In the genomic region with DNA sequence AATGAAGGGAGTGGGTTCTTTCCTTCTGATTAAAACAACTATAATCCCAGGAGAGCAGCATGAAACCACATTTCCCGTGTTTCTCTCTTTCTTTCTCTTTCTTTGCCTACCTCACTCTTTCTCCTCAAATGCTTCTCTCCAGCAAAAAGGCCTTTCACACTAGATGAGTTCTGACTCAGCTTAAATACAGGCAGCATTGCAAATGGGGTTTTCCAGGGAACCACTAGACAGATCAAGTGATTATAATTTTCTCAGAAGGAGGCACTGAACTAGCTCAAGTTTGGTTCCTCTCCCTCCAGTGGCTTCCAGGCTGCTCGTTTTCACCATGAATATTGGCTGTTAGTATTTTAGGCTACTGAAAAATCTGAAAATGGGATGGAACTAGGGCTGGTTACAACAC, we compare ENCODE assay signal across 33 cellular contexts.
DNase-seq lines count a peak whose midpoint lies in the region; ATAC-seq and TF ChIP-seq lines count a peak whose summit lies in the region.
"Had no signal": no experiment of that assay in that cellular context is flagged by ENCODE, and none has a peak within 500 bp of the region (broad histone marks: within the 10 kb centered on the region; RNA-seq: fewer than 3 reads in every experiment).

No MANE protein-coding gene starts in this region.

- H3K27ac Mint-ChIP-seq in activated CD4-positive, alpha-beta memory T cell treated with anti-CD3 and anti-CD28 coated beads for 36 hours = no peak overlapping the region
- H3K27ac Mint-ChIP-seq: activated naive CD8-positive, alpha-beta T cell treated with anti-CD3 and anti-CD28 coated beads, Interleukin-2, amount 50 U/mL, for 24 hours; activated T-cell treated with anti-CD3 and anti-CD28 coated beads, Interleukin-2, amount 50 U/mL, for 72 hours; CD8-positive, alpha-beta T cell; IgD-negative memory B cell; immature natural killer cell; naive thymus-derived CD8-positive, alpha-beta T cell; progenitor cell of endocrine pancreas; stimulated activated naive CD8-positive, alpha-beta T cell treated with anti-CD3 and anti-CD28 coated beads, Interleukin-15, amount 100 ng/mL, for 72 hours; T-helper 1 cell treated with Interleukin-12 subunit alpha and Interleukin-12 subunit beta and Interleukin-4 antibody, amounts not matched to agents 30 μg/mL and 1 μg/mL, for 36 hours had no signal

- CTCF ChIA-PET in activated CD4-positive, alpha-beta memory T cell treated with anti-CD3 and anti-CD28 coated beads for 36 hours (lab: Charles Lee) = interaction anchor here (0.6 kb wide), 1 partner anchor 365 kb away, joined by 3 read pairs; no protein-coding TSS in a partner anchor

- DNase-seq in OCI-M1 (lab: John Stamatoyannopoulos, UW) (peak; percentile 79), dedifferentiated amniotic fluid mesenchymal stem cell (ENCODE audit: extremely low spot score) (peak; percentile 44), kidney tubule cell (ENCODE audit: low spot score) (peak; percentile 58), midbrain (lab: John Stamatoyannopoulos, UW) (no peak), upper lobe of left lung (no peak), SK-N-DZ (ENCODE audit: low spot score) (no peak)
- DNase-seq in activated CD4-positive, alpha-beta memory T cell treated with anti-CD3 and anti-CD28 coated beads for 36 hours = no peak
- DNase-seq: activated CD4-positive, alpha-beta T cell treated with anti-CD3 and anti-CD28 coated beads, Interleukin-2, amount 50 U/mL, for 4 hours; activated naive CD4-positive, alpha-beta T cell; activated naive CD8-positive, alpha-beta T cell treated with anti-CD3 and anti-CD28 coated beads, Interleukin-2, amount 50 U/mL, for 24 hours; activated T-cell treated with anti-CD3 and anti-CD28 coated beads, Interleukin-2, amount 50 U/mL, for 72 hours; BE2C; CD8-positive, alpha-beta T cell; DMS153; hypothalamus; immature natural killer cell; naive thymus-derived CD8-positive, alpha-beta T cell; NCI-H1092 treated with DMSO at 0.1 percent for 48 hours; NCI-H2029; NCI-H526; NK-92 treated with Interleukin-12 subunit alpha and Interleukin-12 subunit beta, amount 100 ng/mL, for 24 hours; PC-3; right lobe of liver; stimulated activated naive CD8-positive, alpha-beta T cell treated with anti-CD3 and anti-CD28 coated beads, Interleukin-15, amount 100 ng/mL, for 72 hours; thyroid gland had no signal

- ATAC-seq in GM18868 (IDR thresholded peaks at IDR 0.05; ENCODE audit: unreplicated experiment) (peak; percentile 70), upper lobe of left lung (ENCODE audit: low FRiP score in 2 of 2) (no peak)
- ATAC-seq: activated CD4-positive, CD25-positive, alpha-beta regulatory T cell treated with anti-CD3 and anti-CD28 coated beads, Interleukin-2, amount 50 U/mL, for 24 hours; activated naive CD8-positive, alpha-beta T cell treated with anti-CD3 and anti-CD28 coated beads, Interleukin-2, amount 50 U/mL, for 24 hours; activated T-cell treated with anti-CD3 and anti-CD28 coated beads, Interleukin-2, amount 50 U/mL, for 72 hours; CD8-positive, alpha-beta T cell; HCT116; naive thymus-derived CD8-positive, alpha-beta T cell; PC-3; right lobe of liver; Right ventricle myocardium inferior; SK-N-SH treated with all-trans-retinoic acid at 6 μM for 48 hours; stimulated activated naive CD8-positive, alpha-beta T cell treated with anti-CD3 and anti-CD28 coated beads, Interleukin-15, amount 100 ng/mL, for 72 hours had no signal

- no peaks in the 10 kb centered on the region for H3K4me1 ChIP-seq in upper lobe of left lung
- H3K4me1 ChIP-seq: right lobe of liver, thyroid gland had no signal

- H3K36me3 ChIP-seq in upper lobe of left lung = no peaks in the 10 kb centered on the region
- H3K36me3 ChIP-seq: BE2C, right lobe of liver, thyroid gland had no signal

- H3K9me3 Mint-ChIP-seq in activated CD4-positive, alpha-beta memory T cell treated with anti-CD3 and anti-CD28 coated beads for 36 hours = peaks cover 3% of the 10 kb centered on the region
- H3K9me3 Mint-ChIP-seq: T-helper 1 cell treated with Interleukin-12 subunit alpha and Interleukin-12 subunit beta and Interleukin-4 antibody, amounts not matched to agents 30 μg/mL and 1 μg/mL, for 36 hours had no signal

- no peak overlapping the region for H3K4me3 Mint-ChIP-seq in activated CD4-positive, alpha-beta memory T cell treated with anti-CD3 and anti-CD28 coated beads for 36 hours
- H3K4me3 Mint-ChIP-seq: activated naive CD8-positive, alpha-beta T cell treated with anti-CD3 and anti-CD28 coated beads, Interleukin-2, amount 50 U/mL, for 24 hours; activated T-cell treated with anti-CD3 and anti-CD28 coated beads, Interleukin-2, amount 50 U/mL, for 72 hours; CD8-positive, alpha-beta T cell; IgD-negative memory B cell; immature natural killer cell; naive thymus-derived CD8-positive, alpha-beta T cell; stimulated activated naive CD8-positive, alpha-beta T cell treated with anti-CD3 and anti-CD28 coated beads, Interleukin-15, amount 100 ng/mL, for 72 hours; T-helper 1 cell treated with Interleukin-12 subunit alpha and Interleukin-12 subunit beta and Interleukin-4 antibody, amounts not matched to agents 30 μg/mL and 1 μg/mL, for 36 hours had no signal

- no peak overlapping the region for H3K27ac ChIP-seq in upper lobe of left lung
- H3K27ac ChIP-seq: right lobe of liver, thyroid gland had no signal

- POLR2A ChIA-PET in activated CD4-positive, alpha-beta memory T cell treated with anti-CD3 and anti-CD28 coated beads for 36 hours (lab: Charles Lee) = no interaction called here

- H3K4me3 ChIP-seq in upper lobe of left lung = no peak overlapping the region
- H3K4me3 ChIP-seq: right lobe of liver, thyroid gland had no signal

- H3K36me3 Mint-ChIP-seq in activated CD4-positive, alpha-beta memory T cell treated with anti-CD3 and anti-CD28 coated beads for 36 hours = no peaks in the 10 kb centered on the region
- H3K36me3 Mint-ChIP-seq: CD8-positive, alpha-beta T cell; IgD-negative memory B cell; immature natural killer cell; naive thymus-derived CD8-positive, alpha-beta T cell had no signal

- no peak for TF ChIP-seq POLR2A in upper lobe of left lung (IDR thresholded peaks at IDR 0.05)

- H3K27me3 ChIP-seq in upper lobe of left lung = no peaks in the 10 kb centered on the region
- H3K27me3 ChIP-seq: BE2C, right lobe of liver, thyroid gland had no signal

- H3K4me1 Mint-ChIP-seq in activated CD4-positive, alpha-beta memory T cell treated with anti-CD3 and anti-CD28 coated beads for 36 hours (ENCODE audit: low read depth) = no peaks in the 10 kb centered on the region
- H3K4me1 Mint-ChIP-seq: activated naive CD8-positive, alpha-beta T cell treated with anti-CD3 and anti-CD28 coated beads, Interleukin-2, amount 50 U/mL, for 24 hours; IgD-negative memory B cell; immature natural killer cell; naive thymus-derived CD8-positive, alpha-beta T cell; stimulated activated naive CD8-positive, alpha-beta T cell treated with anti-CD3 and anti-CD28 coated beads, Interleukin-15, amount 100 ng/mL, for 72 hours had no signal

- no peaks in the 10 kb centered on the region for H3K27me3 Mint-ChIP-seq in activated CD4-positive, alpha-beta memory T cell treated with anti-CD3 and anti-CD28 coated beads for 36 hours
- H3K27me3 Mint-ChIP-seq: activated naive CD8-positive, alpha-beta T cell treated with anti-CD3 and anti-CD28 coated beads, Interleukin-2, amount 50 U/mL, for 24 hours; IgD-negative memory B cell; progenitor cell of endocrine pancreas; stimulated activated naive CD8-positive, alpha-beta T cell treated with anti-CD3 and anti-CD28 coated beads, Interleukin-15, amount 100 ng/mL, for 72 hours had no signal

- WGBS in upper lobe of left lung, 2 donors = 37 to 54% methylated on average over 2 of the region's 2 CpGs

- H3K9me3 ChIP-seq in upper lobe of left lung = no peaks in the 10 kb centered on the region
- H3K9me3 ChIP-seq: BE2C, thyroid gland had no signal

- no peak for TF ChIP-seq EP300 in upper lobe of left lung (IDR thresholded peaks at IDR 0.05)

- no peak for TF ChIP-seq CTCF in upper lobe of left lung (IDR thresholded peaks at IDR 0.05)

- intact Hi-C loops in activated CD4-positive, alpha-beta memory T cell treated with anti-CD3 and anti-CD28 coated beads for 36 hours (cut with micrococcal nuclease) = no loop called here

Comparison
In these comparisons a context has a peak if more than half of its experiments do, and no peak if none do; other contexts are left out.
1. DNase-seq: peak in OCI-M1 (single experiment), dedifferentiated amniotic fluid mesenchymal stem cell (single experiment) and kidney tubule cell (single experiment); none in midbrain (single experiment), activated CD4-positive, alpha-beta memory T cell treated with anti-CD3 and anti-CD28 coated beads for 36 hours (single experiment), upper lobe of left lung (0 of 2) and SK-N-DZ (single experiment).